Comparison of ENCODE assay signal across 8 cellular contexts in genomic region chr11:58567889-58568512, GRCh38. TPM values are rescaled to one million over a fixed set of nuclear protein-coding genes. Genes with fewer than 3 reads are reported as not detected.
DNase-seq lines count a peak whose midpoint lies in the region; ATAC-seq and TF ChIP-seq lines count a peak whose summit lies in the region.

No MANE protein-coding gene starts in this region.

- peaks cover 10% of the 10 kb centered on the region for H3K4me1 ChIP-seq in mammary epithelial cell (ENCODE audit: insufficient read depth, low read length)
- peaks cover 20% of the 10 kb centered on the region for H3K4me1 ChIP-seq in lower lobe of right lung

- H3K79me2 ChIP-seq in mammary epithelial cell (ENCODE audit: insufficient read depth, low read length), result peaks cover 32% of the 10 kb centered on the region

- H3K27me3 ChIP-seq in mammary epithelial cell (ENCODE audit: insufficient read depth, low read length), result no peaks in the 10 kb centered on the region
- H3K27me3 ChIP-seq in lower lobe of right lung (ENCODE audit: low read depth), result no peaks in the 10 kb centered on the region

- no peak overlapping the region for H2AFZ ChIP-seq in mammary epithelial cell (ENCODE audit: low read depth, low read length)

- H3K9me3 ChIP-seq in mammary epithelial cell (replicated peaks; ENCODE audit: insufficient read depth, low read length) (peaks cover 4% of the 10 kb centered on the region), lower lobe of right lung (no peaks in the 10 kb centered on the region)

- peaks cover 7% of the 10 kb centered on the region for H3K36me3 ChIP-seq in mammary epithelial cell (ENCODE audit: insufficient read depth, low read length)
- peaks cover 52% of the 10 kb centered on the region for H3K36me3 ChIP-seq in lower lobe of right lung

- dilution Hi-C loops in mammary epithelial cell (cut with HindIII; ENCODE audit: low sequenced_read_pairs), result no loop called here

- CTCF ChIA-PET in mammary epithelial cell (lab: Charles Lee; ENCODE audit: low non-redundant PET), result interaction anchor here (0.6 to 0.9 kb wide), 3 partner anchors 60 to 1127 kb away, joined by 4 to 9 read pairs (median 5); no protein-coding TSS in a partner anchor

- no peak overlapping the region for H3K27ac ChIP-seq in VCaP
- H3K27ac ChIP-seq in mammary epithelial cell (ENCODE audit: insufficient read depth, low read depth, low read length), result no peak overlapping the region
- H3K27ac ChIP-seq in lower lobe of right lung, result no peak overlapping the region

- intact Hi-C loops in mammary epithelial cell (cut with micrococcal nuclease) (no loop called here), lower lobe of right lung (cut with DNase I) (no loop called here)

- H3K9ac ChIP-seq in mammary epithelial cell (ENCODE audit: insufficient read depth, low read length), result no peak overlapping the region

- peak; percentile 97 for ATAC-seq in HG02678 (IDR thresholded peaks at IDR 0.05; ENCODE audit: unreplicated experiment)
- peak; percentile 88 to 90 for ATAC-seq in lower lobe of right lung

- BruUV-seq in mammary epithelial cell (replicated peaks; lab: Mats Ljungman, UMichigan), result no TSS peak

- no peak overlapping the region for H3K4me3 ChIP-seq in mammary epithelial cell (replicated peaks in 1 of 3; ENCODE audit: insufficient read depth in 1 of 3, low read depth in 2 of 3, low read length in 3 of 3)
- no peak overlapping the region for H3K4me3 ChIP-seq in lower lobe of right lung

- no peak overlapping the region for H3K4me2 ChIP-seq in mammary epithelial cell (ENCODE audit: insufficient read depth, low read depth, low read length)

- TF ChIP-seq CTCF in VCaP (conservative IDR thresholded peaks at IDR 0.05), result peak; percentile 84
- peak; percentile 76 to 82 for TF ChIP-seq CTCF in mammary epithelial cell (conservative IDR thresholded peaks at IDR 0.05 in 1 of 2, IDR thresholded peaks at IDR 0.05 in 1 of 2; ENCODE audit: extremely low read depth in 1 of 2, insufficient read depth in 1 of 2, low read depth in 1 of 2, low read length in 2 of 2)
- peak; percentile 85 for TF ChIP-seq CTCF in lower lobe of right lung (IDR thresholded peaks at IDR 0.05)

- DNase-seq in SIG-M5 treated with dmso at 0.1 percent for 504 hours (lab: John Stamatoyannopoulos, UW; ENCODE audit: unreplicated experiment), result peak; percentile 54
- no peak for DNase-seq in SIG-M5 (lab: John Stamatoyannopoulos, UW)
- peak; percentile 53 for DNase-seq in NCI-H1092 treated with DMSO at 0.1 percent for 48 hours (lab: John Stamatoyannopoulos, UW)
- peak; percentile 43 for DNase-seq in mammary epithelial cell
- peak; percentile 60 for DNase-seq in lower lobe of right lung
- peak; percentile 43 to 59 for DNase-seq in stimulated activated CD8-positive, alpha-beta memory T cell treated with anti-CD3 and anti-CD28 coated beads, Interleukin-15, amount 100 ng/mL, for 48 hours (ENCODE audit: low read depth in 2 of 2)

- in situ Hi-C loops in mammary epithelial cell (cut with MboI; ENCODE audit: low sequenced_read_pairs in 2 of 2), result no loop called here

- 47% methylated on average over 4 of the region's 4 CpGs for WGBS in mammary epithelial cell (ENCODE audit: low coverage, missing lambda C conversion rate)

- H4K20me1 ChIP-seq in mammary epithelial cell (ENCODE audit: insufficient read depth, low read length), result no peaks in the 10 kb centered on the region

RNA-seq across cellular contexts. Expression of gene LPXN, which starts 7.7 kb away (rescaled TPM):
- 10 to 100 TPM in 1 of 2 donors, 1 to 10 TPM in 1; 8.7 to 18.8 TPM for total RNA-seq in mammary epithelial cell
- polyA plus RNA-seq in mammary epithelial cell, result 68.1 TPM
- 61.3 TPM for polyA minus RNA-seq in mammary epithelial cell
- total RNA-seq in lower lobe of right lung, result 71.6 TPM

RNA-seq across cellular contexts. Expression of gene ZFP91, which starts 10.9 kb away (rescaled TPM):
- total RNA-seq in mammary epithelial cell (10 to 100 TPM; 48.5 to 72.2 TPM), lower lobe of right lung (44.5 TPM)
- 24.4 TPM for polyA plus RNA-seq in mammary epithelial cell
- polyA minus RNA-seq in mammary epithelial cell, result 39.6 TPM

RNA-seq across cellular contexts. Expression of gene CNTF, which starts 54.5 kb away (rescaled TPM):
- total RNA-seq in mammary epithelial cell (1 to 10 TPM; 2.2 to 3.0 TPM), lower lobe of right lung (1.9 TPM)
- 0.46 TPM for polyA plus RNA-seq in mammary epithelial cell
- not detected for polyA minus RNA-seq in mammary epithelial cell
